Comparison of ENCODE assay signal across 21 cellular contexts in the genomic region with DNA sequence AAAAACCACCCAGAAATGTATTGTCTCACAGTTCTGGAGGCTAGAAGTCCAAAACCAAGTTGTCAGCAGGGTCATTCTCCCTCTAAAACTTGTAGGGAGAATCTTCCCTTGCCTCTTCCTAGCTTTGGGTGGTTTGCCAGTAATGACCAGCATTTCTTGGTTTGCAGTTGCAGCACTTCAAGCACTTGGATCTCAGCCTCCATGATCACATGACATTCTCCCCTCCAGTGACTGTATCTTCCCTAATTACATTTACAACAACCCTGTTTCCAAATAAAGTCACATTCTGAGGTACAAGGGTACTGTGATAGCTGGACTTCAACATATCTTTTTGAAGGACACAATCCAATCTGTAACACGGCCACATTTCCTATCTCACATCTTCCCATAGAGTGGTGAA. TPM values are rescaled to one million over a fixed set of nuclear protein-coding genes. Genes with fewer than 3 reads are reported as not detected.
A peak's percentile ranks its signal among the peaks of the same experiment; 100 is the strongest.
DNase-seq lines count a peak whose midpoint lies in the region; ATAC-seq and TF ChIP-seq lines count a peak whose summit lies in the region.
"Had no signal": no experiment of that assay in that cellular context is flagged by ENCODE, and none has a peak within 500 bp of the region (broad histone marks: within the 10 kb centered on the region; RNA-seq: fewer than 3 reads in every experiment).

No MANE protein-coding gene starts in this region.

- TF ChIP-seq POLR2A in adrenal gland (IDR thresholded peaks at IDR 0.05): no peak

- DNase-seq in CD1c-positive myeloid dendritic cell (ENCODE audit: extremely low spot score): peak; percentile 3
- peak in 4 of 7 donors; percentile 25 to 52 (median 41) for DNase-seq in adrenal gland
- DNase-seq in fibroblast of the aortic adventitia (ENCODE audit: low read depth): peak; percentile 64
- peak; percentile 10 for DNase-seq in pons (ENCODE audit: low spot score)
- DNase-seq in NCI-H2107 treated with DMSO at 0.1 percent for 48 hours (lab: John Stamatoyannopoulos, UW; ENCODE audit: unreplicated experiment): no peak
- no peak for DNase-seq in activated CD8-positive, alpha-beta memory T cell treated with anti-CD3 and anti-CD28 coated beads for 24 hours
- DNase-seq: activated CD4-positive, alpha-beta T cell treated with anti-CD3 and anti-CD28 coated beads, Interleukin-2, amount 50 U/mL, for 4 hours; activated naive CD8-positive, alpha-beta T cell treated with anti-CD3 and anti-CD28 coated beads, Interleukin-2, amount 10 ng/mL, durations not matched to agents 7 days and 5 days; body of pancreas; effector memory CD8-positive, alpha-beta T cell; glutamatergic neuron; NCI-H510A treated with DMSO at 0.1 percent for 48 hours; stimulated activated CD4-positive, alpha-beta T cell treated with anti-CD3 and anti-CD28 coated beads, Interleukin-2, amount 100 ng/mL, for 24 hours had no signal

- WGBS in adrenal gland, 4 donors: 33 to 79% (median 44%) methylated on average over 1 of the region's 1 CpG

- no peak overlapping the region for H3K27ac ChIP-seq in adrenal gland
- H3K27ac ChIP-seq: body of pancreas, esophagus muscularis mucosa, SK-N-MC, skin epidermis, suprapubic skin, vagina had no signal

- no peaks in the 10 kb centered on the region for H3K27me3 ChIP-seq in adrenal gland
- H3K27me3 ChIP-seq: body of pancreas, esophagus muscularis mucosa, suprapubic skin, vagina had no signal

- intact Hi-C loops in adrenal gland (cut with DNase I): no loop called here

- H3K4me3 ChIP-seq in adrenal gland (no peak overlapping the region), fibroblast of the aortic adventitia (ENCODE audit: low read depth, low read length) (no peak overlapping the region)
- H3K4me3 ChIP-seq: body of pancreas, esophagus muscularis mucosa, GM12878, SK-N-MC, skin epidermis, suprapubic skin, vagina had no signal

- H3K4me1 ChIP-seq in adrenal gland (replicated peaks in 1 of 2): peaks cover 10% of the 10 kb centered on the region in 2 donors
- H3K4me1 ChIP-seq: body of pancreas, suprapubic skin, vagina had no signal

- H3K36me3 ChIP-seq in adrenal gland (replicated peaks in 1 of 2): no peaks in the 10 kb centered on the region
- H3K36me3 ChIP-seq: suprapubic skin, vagina had no signal

- no peak for ATAC-seq in GM21619 (IDR thresholded peaks at IDR 0.05; ENCODE audit: unreplicated experiment)
- ATAC-seq: body of pancreas; effector memory CD8-positive, alpha-beta T cell; stimulated activated effector memory CD8-positive, alpha-beta T cell treated with anti-CD3 and anti-CD28 coated beads, Interleukin-12 subunit alpha, Interleukin-12 subunit beta, amount 100 ng/mL, for 72 hours had no signal

- H3K9me3 ChIP-seq in adrenal gland (replicated peaks in 1 of 3): no peaks in the 10 kb centered on the region
- H3K9me3 ChIP-seq: body of pancreas, esophagus muscularis mucosa, suprapubic skin, vagina had no signal

- TF ChIP-seq CTCF in adrenal gland (IDR thresholded peaks at IDR 0.05) (no peak), fibroblast of the aortic adventitia (IDR thresholded peaks at IDR 0.05; ENCODE audit: insufficient read depth, low read length) (no peak)

RNA-seq across cellular contexts. Expression of a gene that starts 37.2 kb away (rescaled TPM):
- total RNA-seq in adrenal gland (10 to 100 TPM; 33.0 to 63.1 (median 47.5) TPM), fibroblast of the aortic adventitia (ENCODE audit: low replicate concordance) (55.3 and 126 TPM in 2 replicates)
- 10 to 100 TPM in 1 of 3 donors, 1 to 10 TPM in 2; 3.6 to 16.4 (median 8.8) TPM for polyA plus RNA-seq in adrenal gland

Comparison
In these comparisons a context has a peak if more than half of its experiments do, and no peak if none do; other contexts are left out.
1. DNase-seq: peak in CD1c-positive myeloid dendritic cell (single experiment), adrenal gland (4 of 7), fibroblast of the aortic adventitia (single experiment) and pons (single experiment); none in NCI-H2107 treated with DMSO at 0.1 percent for 48 hours (single experiment) and activated CD8-positive, alpha-beta memory T cell treated with anti-CD3 and anti-CD28 coated beads for 24 hours (single experiment).